13 cellular contexts compared by ENCODE assay signal in the genomic region with DNA sequence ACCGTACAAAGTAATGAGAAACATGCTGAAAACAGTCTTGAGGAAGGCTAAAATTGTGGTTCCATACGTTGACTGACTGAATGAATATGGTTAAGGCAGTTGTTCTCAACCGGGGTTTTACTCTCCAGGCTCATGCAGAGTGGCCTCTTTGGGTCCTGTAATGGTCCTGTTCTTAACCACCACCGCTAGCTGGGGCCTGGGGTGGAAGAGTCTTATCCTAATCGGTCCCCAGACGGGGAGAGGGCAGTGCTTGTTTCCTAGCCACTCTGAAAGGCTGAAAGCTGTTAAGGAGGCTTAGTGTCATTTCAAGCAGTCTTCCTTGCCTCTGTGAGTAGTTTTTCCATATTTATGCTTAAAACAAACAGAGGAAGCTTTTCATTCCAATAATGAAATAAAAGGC. TPM values are rescaled to one million over a fixed set of nuclear protein-coding genes. Genes with fewer than 3 reads are reported as not detected.
A peak's percentile ranks its signal among the peaks of the same experiment; 100 is the strongest.
DNase-seq lines count a peak whose midpoint lies in the region; TF ChIP-seq lines count a peak whose summit lies in the region.
"Had no signal": no experiment of that assay in that cellular context is flagged by ENCODE, and none has a peak within 500 bp of the region (broad histone marks: within the 10 kb centered on the region; RNA-seq: fewer than 3 reads in every experiment).

No MANE protein-coding gene starts in this region.

- no peak overlapping the region for H2BK15ac ChIP-seq in neuronal stem cell (ENCODE audit: low read length)

- no peak overlapping the region for H3K18ac ChIP-seq in neuronal stem cell (ENCODE audit: low read length)

- no CpG with 5 or more reads among the region's 6 CpGs for WGBS in neuronal stem cell (ENCODE audit: extremely low coverage in 2 of 2, insufficient read length in 2 of 2, insufficient replicate concordance in 1 of 2), 2 donors

- DNase-seq in T-helper 1 cell (no peak), NCI-H524 (lab: John Stamatoyannopoulos, UW) (peak; percentile 20 to 61), choroid plexus epithelial cell (ENCODE audit: low read depth) (peak; percentile 7), neuronal stem cell (ENCODE audit: low spot score) (no peak), EL (no peak), mucosa of gallbladder (ENCODE audit: low spot score) (no peak)
- no peak for DNase-seq in stimulated activated naive CD4-positive, alpha-beta T cell (lab: John Stamatoyannopoulos, UW)
- DNase-seq: aorta, HFFc6, kidney, naive B cell had no signal

- H3K27ac ChIP-seq in neuronal stem cell (replicated peaks; ENCODE audit: low read length) = no peak overlapping the region
- H3K27ac ChIP-seq: gastroesophageal sphincter had no signal

- no peak overlapping the region for H3K9ac ChIP-seq in neuronal stem cell (ENCODE audit: low read depth, low read length, poor library complexity)

- H3K9me3 Mint-ChIP-seq in T-helper 1 cell treated with Interleukin-12 subunit alpha and Interleukin-12 subunit beta and Interleukin-4 antibody, amounts not matched to agents 30 μg/mL and 1 μg/mL, for 36 hours = no peaks in the 10 kb centered on the region
- H3K9me3 Mint-ChIP-seq: HFFc6, naive B cell had no signal

- H3K4me2 ChIP-seq in neuronal stem cell (ENCODE audit: insufficient read depth, low read length, poor library complexity, severe bottlenecking) = no peak overlapping the region

- no peaks in the 10 kb centered on the region for H3K27me3 ChIP-seq in neuronal stem cell (ENCODE audit: control insufficient read depth in 3 of 3, insufficient read depth in 3 of 3, low read depth in 1 of 3, low read length in 3 of 3)
- H3K27me3 ChIP-seq: gastroesophageal sphincter had no signal

- peaks cover 5 to 16% of the 10 kb centered on the region in 2 donors for H3K36me3 ChIP-seq in neuronal stem cell (replicated peaks in 1 of 2; ENCODE audit: control insufficient read depth in 2 of 2, insufficient read depth in 2 of 2, low read length in 2 of 2)

- no peak overlapping the region for H3K14ac ChIP-seq in neuronal stem cell (ENCODE audit: low read length)

- TF ChIP-seq CTCF in choroid plexus epithelial cell (conservative IDR thresholded peaks at IDR 0.05; ENCODE audit: low read depth, low read length) = no peak

- no peak overlapping the region for H2AK5ac ChIP-seq in neuronal stem cell (ENCODE audit: low read depth, low read length)

- H3K23ac ChIP-seq in neuronal stem cell (ENCODE audit: low read depth, low read length, poor library complexity) = no peak overlapping the region

- H3K79me1 ChIP-seq in neuronal stem cell (ENCODE audit: low read depth, low read length) = no peaks in the 10 kb centered on the region

- H3K4ac ChIP-seq in neuronal stem cell (ENCODE audit: low read length) = no peak overlapping the region

- no peak overlapping the region for H2BK120ac ChIP-seq in neuronal stem cell (ENCODE audit: low read depth, low read length)

- no peak overlapping the region for H2BK12ac ChIP-seq in neuronal stem cell (ENCODE audit: low read length)

- H3K9me3 ChIP-seq in neuronal stem cell (replicated peaks in 1 of 2; ENCODE audit: control insufficient read depth in 2 of 2, insufficient read depth in 1 of 2, low read depth in 1 of 2, low read length in 2 of 2) = no peaks in the 10 kb centered on the region
- H3K9me3 ChIP-seq: gastroesophageal sphincter had no signal

- peak overlapping the region; percentile 39 for H3K4me3 Mint-ChIP-seq in T-helper 1 cell treated with Interleukin-12 subunit alpha and Interleukin-12 subunit beta and Interleukin-4 antibody, amounts not matched to agents 30 μg/mL and 1 μg/mL, for 36 hours
- H3K4me3 Mint-ChIP-seq: HFFc6, naive B cell had no signal

- H3K4me1 Mint-ChIP-seq in T-helper 1 cell treated with Interleukin-12 subunit alpha and Interleukin-12 subunit beta and Interleukin-4 antibody, amounts not matched to agents 30 μg/mL and 1 μg/mL, for 36 hours (ENCODE audit: low read depth) = peaks cover 17% of the 10 kb centered on the region

- H4K8ac ChIP-seq in neuronal stem cell (ENCODE audit: low read depth, low read length) = no peak overlapping the region

- H2AFZ ChIP-seq in neuronal stem cell (ENCODE audit: low read length) = peak overlapping the region; percentile 73

- H4K91ac ChIP-seq in neuronal stem cell (ENCODE audit: low read depth, low read length, poor library complexity) = no peak overlapping the region

- peak overlapping the region; percentile 65 for H3K27ac Mint-ChIP-seq in T-helper 1 cell treated with Interleukin-12 subunit alpha and Interleukin-12 subunit beta and Interleukin-4 antibody, amounts not matched to agents 30 μg/mL and 1 μg/mL, for 36 hours
- H3K27ac Mint-ChIP-seq: HFFc6 had no signal

- peaks cover 0 to 4% of the 10 kb centered on the region in 2 donors for H3K4me1 ChIP-seq in neuronal stem cell (ENCODE audit: control insufficient read depth in 2 of 2, insufficient read depth in 1 of 2, low read depth in 1 of 2, low read length in 2 of 2)
- H3K4me1 ChIP-seq: gastroesophageal sphincter had no signal

- no peak overlapping the region for H3K4me3 ChIP-seq in choroid plexus epithelial cell (ENCODE audit: low read depth, low read length)
- H3K4me3 ChIP-seq in neuronal stem cell (ENCODE audit: low read length in 2 of 2) = no peak overlapping the region
- H3K4me3 ChIP-seq: gastroesophageal sphincter had no signal

- no peak overlapping the region for H2BK5ac ChIP-seq in neuronal stem cell (ENCODE audit: low read length)

- H3K36me3 Mint-ChIP-seq in T-helper 1 cell treated with Interleukin-12 subunit alpha and Interleukin-12 subunit beta and Interleukin-4 antibody, amounts not matched to agents 30 μg/mL and 1 μg/mL, for 36 hours (ENCODE audit: low read depth) = peaks cover 7% of the 10 kb centered on the region
- H3K36me3 Mint-ChIP-seq: naive B cell had no signal

- H3K27me3 Mint-ChIP-seq in T-helper 1 cell treated with Interleukin-12 subunit alpha and Interleukin-12 subunit beta and Interleukin-4 antibody, amounts not matched to agents 30 μg/mL and 1 μg/mL, for 36 hours (ENCODE audit: low read depth) = no peaks in the 10 kb centered on the region
- H3K27me3 Mint-ChIP-seq: naive B cell had no signal

RNA-seq across cellular contexts. Expression of gene SELENOT, which starts 32.0 kb away (rescaled TPM):
- 37.6 TPM for polyA plus RNA-seq in neuronal stem cell (2013, experiment 1 of 2)
- polyA plus RNA-seq in neuronal stem cell (2013, experiment 2 of 2) = 40.8 TPM
- total RNA-seq in mucosa of gallbladder = 116 TPM

Comparison
In these comparisons a context has a peak if more than half of its experiments do, and no peak if none do; other contexts are left out.
1. DNase-seq: peak in NCI-H524 (2 of 2) and choroid plexus epithelial cell (single experiment); none in T-helper 1 cell (0 of 5), neuronal stem cell (single experiment), stimulated activated naive CD4-positive, alpha-beta T cell (0 of 6), EL (single experiment) and mucosa of gallbladder (single experiment).